Comparison of ENCODE assay signal across 11 cellular contexts in the genomic region with DNA sequence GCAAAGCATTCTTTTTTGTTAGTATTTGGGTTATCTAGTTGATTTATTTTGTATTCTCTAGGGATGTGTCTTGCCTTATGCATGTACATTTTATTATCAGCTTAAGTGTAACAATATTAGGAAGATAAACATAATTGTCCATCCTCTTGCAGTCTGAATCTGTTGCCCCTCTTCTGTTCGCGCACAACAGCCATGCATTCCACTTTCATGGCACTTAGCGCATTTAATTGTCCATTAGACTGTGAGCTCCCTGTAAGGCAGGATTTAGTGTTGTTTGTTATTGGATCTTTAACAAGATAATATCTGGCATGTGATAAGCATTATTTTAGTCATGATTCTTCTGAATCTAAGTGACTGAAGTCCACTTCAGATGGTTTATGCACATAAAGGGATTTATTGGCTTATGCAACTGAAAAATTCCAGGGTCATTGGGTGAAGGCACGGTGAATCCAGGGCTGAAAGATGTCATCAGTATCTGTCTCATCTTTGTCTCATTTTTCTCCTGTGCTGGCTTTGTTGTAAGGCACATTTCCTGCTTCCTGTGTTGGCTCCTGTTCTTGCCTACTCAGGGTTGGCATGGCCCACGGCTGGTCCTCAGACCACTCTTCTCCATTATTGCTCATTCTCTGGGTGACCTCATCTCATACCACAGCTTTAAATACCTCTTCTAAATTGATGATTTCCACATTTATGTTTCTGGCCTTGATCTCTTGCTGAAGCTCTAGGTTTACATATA. TPM values are rescaled to one million over a fixed set of nuclear protein-coding genes. Genes with fewer than 3 reads are reported as not detected.
DNase-seq lines count a peak whose midpoint lies in the region; ATAC-seq and TF ChIP-seq lines count a peak whose summit lies in the region.
"Had no signal": no experiment of that assay in that cellular context is flagged by ENCODE, and none has a peak within 500 bp of the region (broad histone marks: within the 10 kb centered on the region; RNA-seq: fewer than 3 reads in every experiment).

No MANE protein-coding gene starts in this region.

- intact Hi-C loops in HCT116 (cut with micrococcal nuclease), result no loop called here

- H3K4me3 ChIP-seq in HCT116 (replicated peaks in 1 of 2; ENCODE audit: low read depth in 1 of 2, low read length in 2 of 2), result no peak overlapping the region

- H3K36me3 ChIP-seq in HCT116 (ENCODE audit: control insufficient read depth in 1 of 2, insufficient read depth in 2 of 2, low read length in 2 of 2), result peaks cover 5% of the 10 kb centered on the region in 2 experiments; a peak in 2 of 4 replicates

- no peaks in the 10 kb centered on the region for H3K9me2 ChIP-seq in HCT116 (ENCODE audit: insufficient read depth)

- H3K79me2 ChIP-seq in HCT116 (ENCODE audit: insufficient read depth, low read length), result peaks cover 57% of the 10 kb centered on the region

- H3K4me1 ChIP-seq in HCT116 (ENCODE audit: control insufficient read depth in 1 of 2, insufficient read depth in 2 of 2, low read length in 2 of 2), result peaks cover 7 to 23% of the 10 kb centered on the region in 2 experiments; a peak in 3 of 4 replicates

- H3K4me2 ChIP-seq in HCT116 (ENCODE audit: low read length), result peak overlapping the region; percentile 7

- H3K9me3 Mint-ChIP-seq in chondrocyte (ENCODE audit: low read depth), result no peaks in the 10 kb centered on the region
- H3K9me3 Mint-ChIP-seq: endodermal cell, nephron had no signal

- H3K9ac ChIP-seq in HCT116 (ENCODE audit: low read length), result no peak overlapping the region

- TF ChIP-seq RAD21 in HCT116 (IDR thresholded peaks at IDR 0.05; ENCODE audit: low read depth), result no peak

- no peak for TF ChIP-seq POLR2A in HCT116 (IDR thresholded peaks at IDR 0.05; ENCODE audit: borderline replicate concordance, extremely low read depth, insufficient read depth, insufficient read length)

- POLR2A ChIA-PET in HCT116 (lab: Charles Lee), result no interaction called here

- H3K27ac Mint-ChIP-seq in chondrocyte (ENCODE audit: unreplicated experiment), result peak overlapping the region; percentile 75
- H3K27ac Mint-ChIP-seq: endodermal cell had no signal

- no peaks in the 10 kb centered on the region for H3K9me3 ChIP-seq in HCT116 (ENCODE audit: control insufficient read depth in 1 of 2, insufficient read depth in 1 of 2, low read depth in 1 of 2, low read length in 2 of 2)

- H2AFZ ChIP-seq in HCT116 (ENCODE audit: low read depth, low read length, poor library complexity, severe bottlenecking), result no peak overlapping the region

- no peaks in the 10 kb centered on the region for H3K27me3 ChIP-seq in HCT116 (ENCODE audit: insufficient read depth, low read length)

- no peak for ATAC-seq in HCT116
- no peak for ATAC-seq in GM19467 (IDR thresholded peaks at IDR 0.05; ENCODE audit: unreplicated experiment)

- H3K4me3 Mint-ChIP-seq in chondrocyte (ENCODE audit: unreplicated experiment), result no peak overlapping the region
- H3K4me3 Mint-ChIP-seq: endodermal cell, nephron had no signal

- TF ChIP-seq CTCF in HCT116 (IDR thresholded peaks at IDR 0.05 in 2 of 3, conservative IDR thresholded peaks at IDR 0.05 in 1 of 3; ENCODE audit: borderline replicate concordance in 1 of 3, insufficient read depth in 1 of 3, low read depth in 2 of 3, low read length in 2 of 3) (no peak), chondrocyte (IDR thresholded peaks at IDR 0.05) (no peak)

- H3K27me3 Mint-ChIP-seq in chondrocyte (ENCODE audit: low read depth), result no peaks in the 10 kb centered on the region

- CTCF ChIA-PET in HCT116 (lab: Charles Lee), result no interaction called here

- RAD21 ChIA-PET in HCT116 (lab: Charles Lee; ENCODE audit: low non-redundant PET in 1 of 2, low total read pairs in 2 of 2, uncharacterized antibody in 2 of 2, unreplicated experiment in 2 of 2), result no interaction called here

- H3K27ac ChIP-seq in HCT116 (ENCODE audit: low read depth, low read length), result no peak overlapping the region

- no TSS peak for BruUV-seq in HCT116 (replicated peaks; lab: Mats Ljungman, UMichigan)

- H3K4me1 Mint-ChIP-seq in chondrocyte (ENCODE audit: low read depth), result peaks cover 32% of the 10 kb centered on the region

- H4K20me1 ChIP-seq in HCT116 (ENCODE audit: insufficient read depth), result peaks cover 4% of the 10 kb centered on the region; the same call in 1 of the 2 replicates

- DNase-seq in HCT116 (ENCODE audit: low read depth, low spot score) (no peak), NCI-H226 (peak; percentile 65), chondrocyte (ENCODE audit: low spot score) (no peak), renal cortical epithelial cell (ENCODE audit: low read depth) (peak; percentile 58), cortex of kidney (lab: John Stamatoyannopoulos, UW) (no peak), NCI-H774 (lab: John Stamatoyannopoulos, UW) (no peak)
- DNase-seq: activated CD4-positive, CD25-positive, alpha-beta regulatory T cell; endodermal cell; NCI-H146 had no signal

- H3K36me3 Mint-ChIP-seq in chondrocyte (ENCODE audit: low read depth), result peaks cover 20% of the 10 kb centered on the region

TF ChIP-seq in HCT116, 20 proteins besides CTCF, POLR2A, EP300 and RAD21:
- TF ChIP-seq CEBPB (IDR thresholded peaks at IDR 0.05; ENCODE audit: low read depth) (no peak), EZH2 (IDR thresholded peaks at IDR 0.05) (no peak), SP1 (IDR thresholded peaks at IDR 0.05; ENCODE audit: low read depth) (no peak), CBX3 (IDR thresholded peaks at IDR 0.05; ENCODE audit: low read depth) (no peak), POLR2AphosphoS5 (IDR thresholded peaks at IDR 0.05; ENCODE audit: low read depth, low read length) (no peak), YY1 (IDR thresholded peaks at IDR 0.05; ENCODE audit: extremely low read depth, insufficient replicate concordance, low read depth, low read length) (no peak), EZH2phosphoT487 (IDR thresholded peaks at IDR 0.05; ENCODE audit: borderline replicate concordance) (no peak), ZFX (IDR thresholded peaks at IDR 0.05) (no peak), ZNF274 (IDR thresholded peaks at IDR 0.05; ENCODE audit: low read depth, low read length) (no peak), FOSL1 (IDR thresholded peaks at IDR 0.05; ENCODE audit: low read depth) (no peak), EGR1 (IDR thresholded peaks at IDR 0.05; ENCODE audit: low read depth) (no peak), JUND (IDR thresholded peaks at IDR 0.05) (no peak), SIN3A (IDR thresholded peaks at IDR 0.05; ENCODE audit: low read depth) (no peak), TCF7L2 (IDR thresholded peaks at IDR 0.05; ENCODE audit: borderline replicate concordance, extremely low read depth, insufficient read depth, insufficient read length) (no peak)
- TF ChIP-seq, protein P1, sequence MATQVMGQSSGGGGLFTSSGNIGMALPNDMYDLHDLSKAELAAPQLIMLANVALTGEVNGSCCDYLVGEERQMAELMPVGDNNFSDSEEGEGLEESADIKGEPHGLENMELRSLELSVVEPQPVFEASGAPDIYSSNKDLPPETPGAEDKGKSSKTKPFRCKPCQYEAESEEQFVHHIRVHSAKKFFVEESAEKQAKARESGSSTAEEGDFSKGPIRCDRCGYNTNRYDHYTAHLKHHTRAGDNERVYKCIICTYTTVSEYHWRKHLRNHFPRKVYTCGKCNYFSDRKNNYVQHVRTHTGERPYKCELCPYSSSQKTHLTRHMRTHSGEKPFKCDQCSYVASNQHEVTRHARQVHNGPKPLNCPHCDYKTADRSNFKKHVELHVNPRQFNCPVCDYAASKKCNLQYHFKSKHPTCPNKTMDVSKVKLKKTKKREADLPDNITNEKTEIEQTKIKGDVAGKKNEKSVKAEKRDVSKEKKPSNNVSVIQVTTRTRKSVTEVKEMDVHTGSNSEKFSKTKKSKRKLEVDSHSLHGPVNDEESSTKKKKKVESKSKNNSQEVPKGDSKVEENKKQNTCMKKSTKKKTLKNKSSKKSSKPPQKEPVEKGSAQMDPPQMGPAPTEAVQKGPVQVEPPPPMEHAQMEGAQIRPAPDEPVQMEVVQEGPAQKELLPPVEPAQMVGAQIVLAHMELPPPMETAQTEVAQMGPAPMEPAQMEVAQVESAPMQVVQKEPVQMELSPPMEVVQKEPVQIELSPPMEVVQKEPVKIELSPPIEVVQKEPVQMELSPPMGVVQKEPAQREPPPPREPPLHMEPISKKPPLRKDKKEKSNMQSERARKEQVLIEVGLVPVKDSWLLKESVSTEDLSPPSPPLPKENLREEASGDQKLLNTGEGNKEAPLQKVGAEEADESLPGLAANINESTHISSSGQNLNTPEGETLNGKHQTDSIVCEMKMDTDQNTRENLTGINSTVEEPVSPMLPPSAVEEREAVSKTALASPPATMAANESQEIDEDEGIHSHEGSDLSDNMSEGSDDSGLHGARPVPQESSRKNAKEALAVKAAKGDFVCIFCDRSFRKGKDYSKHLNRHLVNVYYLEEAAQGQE (IDR thresholded peaks at IDR 0.05; ENCODE audit: low read depth), result no peak
- TF ChIP-seq, protein P2, sequence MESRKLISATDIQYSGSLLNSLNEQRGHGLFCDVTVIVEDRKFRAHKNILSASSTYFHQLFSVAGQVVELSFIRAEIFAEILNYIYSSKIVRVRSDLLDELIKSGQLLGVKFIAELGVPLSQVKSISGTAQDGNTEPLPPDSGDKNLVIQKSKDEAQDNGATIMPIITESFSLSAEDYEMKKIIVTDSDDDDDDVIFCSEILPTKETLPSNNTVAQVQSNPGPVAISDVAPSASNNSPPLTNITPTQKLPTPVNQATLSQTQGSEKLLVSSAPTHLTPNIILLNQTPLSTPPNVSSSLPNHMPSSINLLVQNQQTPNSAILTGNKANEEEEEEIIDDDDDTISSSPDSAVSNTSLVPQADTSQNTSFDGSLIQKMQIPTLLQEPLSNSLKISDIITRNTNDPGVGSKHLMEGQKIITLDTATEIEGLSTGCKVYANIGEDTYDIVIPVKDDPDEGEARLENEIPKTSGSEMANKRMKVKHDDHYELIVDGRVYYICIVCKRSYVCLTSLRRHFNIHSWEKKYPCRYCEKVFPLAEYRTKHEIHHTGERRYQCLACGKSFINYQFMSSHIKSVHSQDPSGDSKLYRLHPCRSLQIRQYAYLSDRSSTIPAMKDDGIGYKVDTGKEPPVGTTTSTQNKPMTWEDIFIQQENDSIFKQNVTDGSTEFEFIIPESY (IDR thresholded peaks at IDR 0.05; ENCODE audit: extremely low read depth, insufficient replicate concordance, low read length), result no peak
- TF ChIP-seq, protein P3, sequence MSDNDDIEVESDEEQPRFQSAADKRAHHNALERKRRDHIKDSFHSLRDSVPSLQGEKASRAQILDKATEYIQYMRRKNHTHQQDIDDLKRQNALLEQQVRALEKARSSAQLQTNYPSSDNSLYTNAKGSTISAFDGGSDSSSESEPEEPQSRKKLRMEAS (IDR thresholded peaks at IDR 0.05), result no peak

RNA-seq across cellular contexts. Expression of a gene that starts 37.5 kb away (rescaled TPM):
- total RNA-seq in HCT116 (2021; ENCODE audit: unreplicated experiment) (135 TPM), chondrocyte (113 to 146 TPM (median 117 TPM) in 3 replicates), renal cortical epithelial cell (166 and 458 TPM in 2 replicates)
- polyA plus RNA-seq in HCT116 (2012), result 127 and 143 TPM in 2 replicates

Comparison
In these comparisons a context has a peak if more than half of its experiments do, and no peak if none do; other contexts are left out.
1. DNase-seq: peak in NCI-H226 (single experiment) and renal cortical epithelial cell (single experiment); none in HCT116 (single experiment), chondrocyte (single experiment), cortex of kidney (single experiment) and NCI-H774 (single experiment).